Comparison of ENCODE assay signal across 8 cellular contexts in the genomic region with DNA sequence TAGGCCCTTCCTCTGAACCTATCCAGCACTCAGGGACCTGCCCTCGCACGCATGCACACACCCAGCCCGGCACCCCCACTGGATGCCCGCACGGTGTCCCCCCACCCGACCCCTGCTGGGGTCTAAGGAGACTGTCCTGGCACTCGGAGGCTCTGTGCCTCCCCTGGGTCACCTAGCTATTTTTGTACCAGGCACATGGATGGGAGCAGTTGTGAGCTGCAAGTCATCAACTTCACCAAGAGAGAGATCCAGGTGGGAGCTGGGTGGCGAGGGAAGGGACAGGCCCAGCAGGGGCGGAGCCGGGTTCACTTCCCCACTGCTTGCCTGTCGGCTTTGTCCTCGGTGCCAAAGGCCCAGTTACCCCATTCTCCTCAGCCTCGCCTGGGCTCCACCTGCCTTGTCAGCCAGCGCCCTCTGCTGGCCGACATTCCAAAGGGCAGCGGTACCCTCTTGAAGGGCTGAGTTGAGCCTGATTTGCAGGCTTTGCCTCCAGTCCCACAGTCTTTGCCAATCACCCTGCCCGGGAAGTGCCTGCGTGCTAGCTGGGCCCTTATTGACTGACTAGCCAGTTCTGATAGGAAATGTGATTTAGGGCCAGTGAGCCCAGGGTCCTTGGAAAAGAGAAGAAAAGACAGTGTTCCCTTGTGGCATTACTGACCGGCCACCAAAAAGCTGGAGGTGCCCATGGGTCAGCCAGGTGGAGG. TPM values are rescaled to one million over a fixed set of nuclear protein-coding genes. Genes with fewer than 3 reads are reported as not detected.
DNase-seq lines count a peak whose midpoint lies in the region; ATAC-seq, FAIRE-seq and TF ChIP-seq lines count a peak whose summit lies in the region.

No MANE protein-coding gene starts in this region.

- no peaks in the 10 kb centered on the region for H3K9me2 ChIP-seq in hepatocyte (replicated peaks; ENCODE audit: insufficient read depth)

- H3K79me2 ChIP-seq in hepatocyte, result no peaks in the 10 kb centered on the region

- ATAC-seq in HG02981 (IDR thresholded peaks at IDR 0.05; ENCODE audit: unreplicated experiment), result peak; percentile 72

- FAIRE-seq in A204.1 (lab: Jason Lieb, UNC), result peak; percentile 40
- FAIRE-seq in GM18507 (lab: Jason Lieb, UNC), result peak; percentile 94

- H3K4me1 ChIP-seq in ascending aorta (no peaks in the 10 kb centered on the region), hepatocyte (ENCODE audit: insufficient read depth) (no peaks in the 10 kb centered on the region)

- no peaks in the 10 kb centered on the region for H3K36me3 ChIP-seq in ascending aorta
- no peaks in the 10 kb centered on the region for H3K36me3 ChIP-seq in hepatocyte (replicated peaks; ENCODE audit: insufficient read depth, low read depth)

- WGBS in hepatocyte (ENCODE audit: low lambda C conversion rate, missing lambda C conversion rate), result 20% methylated on average over 13 of the region's 19 CpGs

- DNase-seq in GM18507 (ENCODE audit: extremely low spot score, insufficient read length, low read depth) (peak; percentile 88), NCI-H2029 (lab: John Stamatoyannopoulos, UW) (peak; percentile 87), T-helper 22 cell (ENCODE audit: low read depth) (peak; percentile 64), ascending aorta (ENCODE audit: low spot score in 2 of 2) (peak; percentile 61 to 93), hepatocyte (ENCODE audit: low spot score) (peak; percentile 96), skeletal muscle cell (ENCODE audit: low read depth) (peak; percentile 65)

- intact Hi-C loops in ascending aorta (cut with DNase I), result loop anchor here (1.0 kb wide), 2 partner anchors 99 to 126 kb away; no protein-coding TSS in a partner anchor

- no peak overlapping the region for H3K27ac ChIP-seq in ascending aorta
- peak overlapping the region; percentile 90 for H3K27ac ChIP-seq in hepatocyte

- peak overlapping the region; percentile 22 for H3K4me2 ChIP-seq in hepatocyte

- TF ChIP-seq CTCF in ascending aorta (IDR thresholded peaks at IDR 0.05) (peak; percentile 83 to 87 (median 86)), hepatocyte (IDR thresholded peaks at IDR 0.05; ENCODE audit: poor library complexity) (peak; percentile 95)

- H3K4me3 ChIP-seq in ascending aorta, result no peak overlapping the region
- no peak overlapping the region for H3K4me3 ChIP-seq in hepatocyte
- no peak overlapping the region for H3K4me3 ChIP-seq in skeletal muscle cell (ENCODE audit: low read depth, low read length)

- H2AFZ ChIP-seq in hepatocyte, result no peak overlapping the region

- H3K9me3 ChIP-seq in ascending aorta, result no peaks in the 10 kb centered on the region
- no peaks in the 10 kb centered on the region for H3K9me3 ChIP-seq in hepatocyte (ENCODE audit: low read depth)

- H4K20me1 ChIP-seq in hepatocyte (ENCODE audit: insufficient read depth, poor library complexity, severe bottlenecking), result no peaks in the 10 kb centered on the region

- H3K27me3 ChIP-seq in ascending aorta (no peaks in the 10 kb centered on the region), hepatocyte (no peaks in the 10 kb centered on the region)

RNA-seq across cellular contexts. Expression of gene NT5DC4, which starts 5.8 kb away (rescaled TPM):
- not detected for total RNA-seq in ascending aorta
- total RNA-seq in hepatocyte, result 1.2 and 2.7 TPM in 2 replicates
- 0.79 and 2.3 TPM in 2 replicates for polyA plus RNA-seq in hepatocyte

RNA-seq across cellular contexts. Expression of gene CKAP2L, which starts 37.8 kb away (rescaled TPM):
- total RNA-seq in ascending aorta, result not detected
- 4.3 and 8.1 TPM in 2 replicates for total RNA-seq in hepatocyte
- polyA plus RNA-seq in hepatocyte, result 5.0 and 7.2 TPM in 2 replicates

RNA-seq across cellular contexts. Expression of gene IL1A, which starts 57.7 kb away (rescaled TPM):
- total RNA-seq in ascending aorta (not detected), hepatocyte (2.3 and 3.1 TPM in 2 replicates)
- 1.1 and 1.4 TPM in 2 replicates for polyA plus RNA-seq in hepatocyte
